27 cellular contexts compared by ENCODE assay signal in genomic region chr20:51193066-51193772, GRCh38.
DNase-seq lines count a peak whose midpoint lies in the region; ATAC-seq and TF ChIP-seq lines count a peak whose summit lies in the region.
"Had no signal": no experiment of that assay in that cellular context is flagged by ENCODE, and none has a peak within 500 bp of the region (broad histone marks: within the 10 kb centered on the region; RNA-seq: fewer than 3 reads in every experiment).

No MANE protein-coding gene starts in this region.

- H3K79me1 ChIP-seq in IMR-90 (ENCODE audit: low read depth in 1 of 2, low read length in 2 of 2): no peaks in the 10 kb centered on the region

- H4K91ac ChIP-seq in IMR-90 (ENCODE audit: insufficient read depth, low read depth, low read length): peak overlapping the region; percentile 75

- no peak for TF ChIP-seq CTCF in IMR-90 (conservative IDR thresholded peaks at IDR 0.05; ENCODE audit: low read depth, low read length)

- BruUV-seq in IMR-90 (replicated peaks; lab: Mats Ljungman, UMichigan): no TSS peak

- H3K9me3 ChIP-seq in IMR-90 (ENCODE audit: control insufficient read depth, insufficient read depth, low read length): peaks cover 3% of the 10 kb centered on the region; the same call in 1 of the 2 replicates
- H3K9me3 ChIP-seq: SJSA1, suprapubic skin had no signal

- peak overlapping the region; percentile 92 for H2BK120ac ChIP-seq in IMR-90 (ENCODE audit: low read depth, low read length)

- no peak for TF ChIP-seq RAD21 in IMR-90 (IDR thresholded peaks at IDR 0.05; ENCODE audit: low read length)

- H4K5ac ChIP-seq in IMR-90 (ENCODE audit: low read depth, low read length): no peak overlapping the region; the same call in 1 of the 2 replicates

- no peak overlapping the region; the same call in 1 of the 2 replicates for H3K18ac ChIP-seq in IMR-90 (ENCODE audit: low read depth, low read length)

- 63% methylated on average over 14 of the region's 16 CpGs; no CpG with 5 or more reads in 1 of the 2 experiments for WGBS in IMR-90 (ENCODE audit: extremely low coverage in 2 of 2, insufficient read length in 1 of 2), 2 experiments

- peak overlapping the region; percentile 78 for H3K14ac ChIP-seq in IMR-90 (replicated peaks; ENCODE audit: low read depth, low read length)

- peak overlapping the region; percentile 67; the same call in 1 of the 3 replicates for H2BK15ac ChIP-seq in IMR-90 (ENCODE audit: low read depth, low read length)

- CTCF ChIA-PET in IMR-90 (lab: Yijun Ruan, JAX): no interaction called here

- DNase-seq in EH (ENCODE audit: low read depth): peak; percentile 53
- peak; percentile 78 for DNase-seq in IMR-90
- DNase-seq in cerebellar cortex (ENCODE audit: low spot score): peak; percentile 50
- peak; percentile 18 for DNase-seq in kidney tubule cell (ENCODE audit: low spot score)
- DNase-seq in activated CD4-positive, alpha-beta T cell treated with anti-CD3 and anti-CD28 coated beads for 48 hours: no peak
- DNase-seq in posterior vena cava (ENCODE audit: low spot score): no peak
- no peak for DNase-seq in NCI-H524 (lab: John Stamatoyannopoulos, UW)
- DNase-seq: activated CD4-positive, alpha-beta T cell treated with anti-CD3 and anti-CD28 coated beads for 4 hours; activated CD8-positive, alpha-beta memory T cell treated with anti-CD3 and anti-CD28 coated beads, Interleukin-2, amount 10 ng/mL, durations not matched to agents 7 days and 5 days; aorta; effector memory CD8-positive, alpha-beta T cell; glutamatergic neuron; KG1; left colon; naive thymus-derived CD8-positive, alpha-beta T cell; NCI-H1048; NCI-H2029 treated with DMSO at 0.1 percent for 48 hours; NCI-H345; small intestine; stimulated activated CD4-positive, alpha-beta T cell treated with anti-CD3 and anti-CD28 coated beads, Interleukin-2, amount 100 ng/mL, for 24 hours; T-helper 1 cell had no signal

- H2BK20ac ChIP-seq in IMR-90 (ENCODE audit: low read depth, low read length): peak overlapping the region; percentile 80; the same call in 1 of the 2 replicates

- in situ Hi-C loops in IMR-90 (cut with MboI; ENCODE audit: low sequenced_read_pairs): no loop called here

- H2AK9ac ChIP-seq in IMR-90 (replicated peaks; ENCODE audit: low read depth, low read length, poor library complexity): peak overlapping the region; percentile 31

- H3K4ac ChIP-seq in IMR-90 (ENCODE audit: low read depth, low read length): peak overlapping the region; percentile 91

- H3K27ac ChIP-seq in IMR-90 (ENCODE audit: insufficient read depth, low read length): no peak overlapping the region; the same call in 1 of the 2 replicates
- H3K27ac ChIP-seq: C4-2B, SJSA1, suprapubic skin had no signal

- peak overlapping the region; percentile 78 for H2AFZ ChIP-seq in IMR-90 (replicated peaks; ENCODE audit: low read length, poor library complexity)

- no peak overlapping the region for H3K56ac ChIP-seq in IMR-90 (ENCODE audit: extremely low read depth, insufficient read depth, low read length)

- H3K4me2 ChIP-seq in IMR-90 (ENCODE audit: low read depth, low read length): no peak overlapping the region

- peaks cover 33% of the 10 kb centered on the region for H3K9me1 ChIP-seq in IMR-90 (ENCODE audit: insufficient read depth, low read length)

- 0 out of 2 replicates have a peak overlapping the region, but pooled peaks have one; percentile 42 for H3K23ac ChIP-seq in IMR-90 (ENCODE audit: low read depth, low read length)

- TF ChIP-seq POLR2A in IMR-90 (IDR thresholded peaks at IDR 0.05; ENCODE audit: low read depth, low read length): no peak

- peak overlapping the region; percentile 62 for H2BK5ac ChIP-seq in IMR-90 (ENCODE audit: low read depth, low read length, poor library complexity, severe bottlenecking)

- H3K27me3 ChIP-seq in IMR-90 (ENCODE audit: control insufficient read depth, insufficient read depth, low read length): no peaks in the 10 kb centered on the region
- H3K27me3 ChIP-seq: SJSA1 had no signal

- H3K36me3 ChIP-seq in IMR-90 (ENCODE audit: control insufficient read depth, insufficient read depth, low read length): no peaks in the 10 kb centered on the region
- H3K36me3 ChIP-seq: SJSA1, suprapubic skin had no signal

- H3K9ac ChIP-seq in IMR-90 (ENCODE audit: low read depth, low read length): no peak overlapping the region

- ATAC-seq in IMR-90 (ENCODE audit: low read depth) (0 out of 2 replicates have a peak, but pooled peaks have one; percentile 19), GM18907 (IDR thresholded peaks at IDR 0.05; ENCODE audit: unreplicated experiment) (no peak)
- ATAC-seq: activated CD8-positive, alpha-beta memory T cell treated with anti-CD3 and anti-CD28 coated beads, Interleukin-2, amount 10 ng/mL, durations not matched to agents 7 days and 5 days; activated naive CD4-positive, alpha-beta T cell treated with anti-CD3 and anti-CD28 coated beads, Interleukin-2, amount 50 U/mL, for 72 hours; effector memory CD8-positive, alpha-beta T cell; left colon; naive thymus-derived CD8-positive, alpha-beta T cell; stimulated activated memory B cell treated with anti-CD40 and anti-IgM and Interleukin-4, amounts not matched to agents 10 μg/mL and 1 μg/mL and 100 μg/mL, for 72 hours had no signal

- H3K4me3 ChIP-seq in IMR-90 (ENCODE audit: insufficient read depth, low read depth, low read length): no peak overlapping the region
- H3K4me3 ChIP-seq: SJSA1, suprapubic skin had no signal

- H4K20me1 ChIP-seq in IMR-90 (ENCODE audit: insufficient read depth, low read length): no peaks in the 10 kb centered on the region

- peak overlapping the region; percentile 89; the same call in 1 of the 2 replicates for H2AK5ac ChIP-seq in IMR-90 (ENCODE audit: low read depth, low read length)

- POLR2A ChIA-PET in IMR-90 (lab: Charles Lee; ENCODE audit: unreplicated experiment): no interaction called here

- intact Hi-C loops in IMR-90 (cut with micrococcal nuclease): no loop called here
- intact Hi-C loops in posterior vena cava (cut with DNase I): no loop called here

- H4K8ac ChIP-seq in IMR-90 (ENCODE audit: low read depth in 2 of 2, low read length in 2 of 2): peak overlapping the region; percentile 27 to 75; a peak in 1 of 4 replicates

- dilution Hi-C loops in IMR-90 (cut with HindIII; ENCODE audit: low sequenced_read_pairs, unreplicated experiment): no loop called here

- H3K4me1 ChIP-seq in IMR-90 (ENCODE audit: control insufficient read depth, insufficient read depth, low read length): peaks cover 15% of the 10 kb centered on the region
- H3K4me1 ChIP-seq: suprapubic skin had no signal

TF ChIP-seq in IMR-90, 13 proteins besides CTCF, POLR2A, EP300 and RAD21:
- no peak for TF ChIP-seq MXI1 (IDR thresholded peaks at IDR 0.05; ENCODE audit: borderline replicate concordance, low read depth, low read length)
- TF ChIP-seq CEBPB (IDR thresholded peaks at IDR 0.05; ENCODE audit: low read depth, low read length): no peak
- TF ChIP-seq RCOR1 (IDR thresholded peaks at IDR 0.05; ENCODE audit: insufficient replicate concordance, low read length): no peak
- no peak for TF ChIP-seq RFX5 (IDR thresholded peaks at IDR 0.05; ENCODE audit: low read depth, low read length)
- TF ChIP-seq, protein P1, sequence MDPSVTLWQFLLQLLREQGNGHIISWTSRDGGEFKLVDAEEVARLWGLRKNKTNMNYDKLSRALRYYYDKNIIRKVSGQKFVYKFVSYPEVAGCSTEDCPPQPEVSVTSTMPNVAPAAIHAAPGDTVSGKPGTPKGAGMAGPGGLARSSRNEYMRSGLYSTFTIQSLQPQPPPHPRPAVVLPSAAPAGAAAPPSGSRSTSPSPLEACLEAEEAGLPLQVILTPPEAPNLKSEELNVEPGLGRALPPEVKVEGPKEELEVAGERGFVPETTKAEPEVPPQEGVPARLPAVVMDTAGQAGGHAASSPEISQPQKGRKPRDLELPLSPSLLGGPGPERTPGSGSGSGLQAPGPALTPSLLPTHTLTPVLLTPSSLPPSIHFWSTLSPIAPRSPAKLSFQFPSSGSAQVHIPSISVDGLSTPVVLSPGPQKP (IDR thresholded peaks at IDR 0.05; ENCODE audit: borderline replicate concordance, low read depth, low read length): no peak
- TF ChIP-seq BHLHE40 (IDR thresholded peaks at IDR 0.05; ENCODE audit: low read depth, low read length): no peak
- TF ChIP-seq CHD1 (IDR thresholded peaks at IDR 0.05; ENCODE audit: low read depth, low read length): no peak
- no peak for TF ChIP-seq FOS (IDR thresholded peaks at IDR 0.05; ENCODE audit: low read depth, low read length)

Comparison
In these comparisons a context has a peak if more than half of its experiments do, and no peak if none do; other contexts are left out.
1. DNase-seq: peak in EH (single experiment), IMR-90 (single experiment), cerebellar cortex (single experiment) and kidney tubule cell (single experiment); none in activated CD4-positive, alpha-beta T cell treated with anti-CD3 and anti-CD28 coated beads for 48 hours (single experiment), posterior vena cava (single experiment) and NCI-H524 (0 of 2).